26 cellular contexts compared by ENCODE assay signal in genomic region chr13:25248071-25248470, GRCh38. TPM values are rescaled to one million over a fixed set of nuclear protein-coding genes. Genes with fewer than 3 reads are reported as not detected.
A peak's percentile ranks its signal among the peaks of the same experiment; 100 is the strongest.
DNase-seq lines count a peak whose midpoint lies in the region; ATAC-seq and TF ChIP-seq lines count a peak whose summit lies in the region.
"Had no signal": no experiment of that assay in that cellular context is flagged by ENCODE, and none has a peak within 500 bp of the region (broad histone marks: within the 10 kb centered on the region; RNA-seq: fewer than 3 reads in every experiment).

No MANE protein-coding gene starts in this region.

- no peak overlapping the region for H2AFZ ChIP-seq in OCI-LY7 (ENCODE audit: low read length)

- no peaks in the 10 kb centered on the region for H3K9me2 ChIP-seq in OCI-LY7 (ENCODE audit: insufficient read depth, low read length)

- peaks cover 13 to 22% (median 14%) of the 10 kb centered on the region in 3 donors for H3K4me1 Mint-ChIP-seq in naive B cell
- H3K4me1 Mint-ChIP-seq: activated naive CD4-positive, alpha-beta T cell treated with anti-CD3 and anti-CD28 coated beads, Interleukin-2, amount 10 ng/mL, durations not matched to agents 7 days and 5 days; CD8-positive, alpha-beta memory T cell; nephron; T-cell had no signal

- H3K9me3 ChIP-seq in OCI-LY7 (ENCODE audit: low read length) = no peaks in the 10 kb centered on the region
- H3K9me3 ChIP-seq: left ventricle myocardium inferior, uterus had no signal

- no peaks in the 10 kb centered on the region for H3K27me3 Mint-ChIP-seq in naive B cell
- H3K27me3 Mint-ChIP-seq: activated naive CD4-positive, alpha-beta T cell treated with anti-CD3 and anti-CD28 coated beads, Interleukin-2, amount 10 ng/mL, durations not matched to agents 7 days and 5 days; CD8-positive, alpha-beta memory T cell; progenitor cell of endocrine pancreas; T-cell had no signal

- peak overlapping the region in 2 of 6 donors; percentile 57 to 79 for H3K27ac Mint-ChIP-seq in naive B cell
- H3K27ac Mint-ChIP-seq: activated naive CD4-positive, alpha-beta T cell treated with anti-CD3 and anti-CD28 coated beads, Interleukin-2, amount 10 ng/mL, durations not matched to agents 7 days and 5 days; nephron; progenitor cell of endocrine pancreas had no signal

- peaks cover 21% of the 10 kb centered on the region for H3K4me1 ChIP-seq in OCI-LY7 (ENCODE audit: insufficient read depth, low read length, poor library complexity, severe bottlenecking)
- H3K4me1 ChIP-seq: left ventricle myocardium inferior, uterus had no signal

- POLR2A ChIA-PET in OCI-LY7 (lab: Charles Lee) = no interaction called here

- CTCF ChIA-PET in OCI-LY7 (lab: Charles Lee; ENCODE audit: unreplicated experiment) = no interaction called here

- H3K4me3 ChIP-seq in OCI-LY7 (ENCODE audit: low read depth, low read length, poor library complexity, severe bottlenecking) = no peak overlapping the region
- H3K4me3 ChIP-seq: K562, left ventricle myocardium inferior, MG63, uterus had no signal

- no peaks in the 10 kb centered on the region for H4K20me1 ChIP-seq in OCI-LY7 (ENCODE audit: insufficient read depth, low read length)

- peak; percentile 50 for DNase-seq in CD1c-positive myeloid dendritic cell (ENCODE audit: extremely low spot score)
- DNase-seq in OCI-LY7 (ENCODE audit: low spot score) = no peak
- DNase-seq in naive B cell = peak; percentile 32
- DNase-seq in stimulated activated CD4-positive, alpha-beta T cell treated with anti-CD3 and anti-CD28 coated beads, Interleukin-15, amount 100 ng/mL, for 24 hours = no peak
- no peak for DNase-seq in NCI-H1417 (lab: John Stamatoyannopoulos, UW)
- no peak for DNase-seq in DMS114 treated with DMSO at 0.1 percent for 48 hours (lab: John Stamatoyannopoulos, UW; ENCODE audit: unreplicated experiment)
- DNase-seq: activated CD4-positive, alpha-beta T cell treated with anti-CD3 and anti-CD28 coated beads for 48 hours; activated naive CD4-positive, alpha-beta T cell treated with anti-CD3 and anti-CD28 coated beads, Interleukin-2, amount 10 ng/mL, durations not matched to agents 7 days and 5 days; activated T-cell treated with anti-CD3 and anti-CD28 coated beads, Interleukin-2, amount 50 U/mL, for 48 hours; amygdala; caudate nucleus; CD8-positive, alpha-beta memory T cell; GDM1; left ventricle myocardium inferior; MG63; NCI-H1694 treated with DMSO at 0.1 percent for 48 hours; NCI-H526; substantia nigra; T-cell; uterus had no signal

- peaks cover 50% of the 10 kb centered on the region for H3K36me3 ChIP-seq in OCI-LY7 (ENCODE audit: insufficient read depth, low read length)
- H3K36me3 ChIP-seq: uterus had no signal

- BruUV-seq in OCI-LY7 (replicated peaks; lab: Mats Ljungman, UMichigan) = no TSS peak

- TF ChIP-seq CTCF in OCI-LY7 (conservative IDR thresholded peaks at IDR 0.05; ENCODE audit: low read length) = no peak

- H3K27ac ChIP-seq in OCI-LY7 (ENCODE audit: low read depth, low read length, poor library complexity, severe bottlenecking) = no peak overlapping the region
- H3K27ac ChIP-seq: left ventricle myocardium inferior, uterus had no signal

- no peaks in the 10 kb centered on the region for H3K9me3 Mint-ChIP-seq in naive B cell
- H3K9me3 Mint-ChIP-seq: activated naive CD4-positive, alpha-beta T cell treated with anti-CD3 and anti-CD28 coated beads, Interleukin-2, amount 10 ng/mL, durations not matched to agents 7 days and 5 days; CD8-positive, alpha-beta memory T cell had no signal

- intact Hi-C loops in OCI-LY7 (cut with micrococcal nuclease; ENCODE audit: unreplicated experiment) = no loop called here

- peaks cover 0 to 9% of the 10 kb centered on the region in 2 donors for H3K36me3 Mint-ChIP-seq in naive B cell

- ATAC-seq in HG03565 (IDR thresholded peaks at IDR 0.05; ENCODE audit: unreplicated experiment) = peak; percentile 38
- ATAC-seq in naive B cell (ENCODE audit: low read depth in 2 of 2) = peak; percentile 72 to 74
- no peak for ATAC-seq in GM18870 (IDR thresholded peaks at IDR 0.05; ENCODE audit: unreplicated experiment)
- ATAC-seq: K562, Right ventricle myocardium inferior, T-cell had no signal

- H3K79me2 ChIP-seq in OCI-LY7 (ENCODE audit: insufficient read depth, low read depth, low read length) = no peaks in the 10 kb centered on the region

- 0 out of 2 replicates have a peak overlapping the region, but pooled peaks have one; percentile 1 for H3K4me2 ChIP-seq in OCI-LY7 (ENCODE audit: low read length)

- peak overlapping the region in 2 of 8 donors; percentile 22 to 24 for H3K4me3 Mint-ChIP-seq in naive B cell
- H3K4me3 Mint-ChIP-seq: activated naive CD4-positive, alpha-beta T cell treated with anti-CD3 and anti-CD28 coated beads, Interleukin-2, amount 10 ng/mL, durations not matched to agents 7 days and 5 days; CD8-positive, alpha-beta memory T cell; nephron; T-cell had no signal

RNA-seq across cellular contexts. Expression of gene MTMR6, which starts 39.2 kb away (rescaled TPM):
- 6.2 and 6.4 TPM in 2 replicates for total RNA-seq in OCI-LY7 (2014; rRNA removed; shearing (Covaris generic))
- 17.0 and 17.3 TPM in 2 replicates for total RNA-seq in OCI-LY7 (2022)
- 10 to 100 TPM in 1 of 6 donors, 1 to 10 TPM in 5; 7.1 to 10.7 (median 8.5) TPM for polyA plus RNA-seq in naive B cell (ENCODE audit: low read depth in 6 of 6)

RNA-seq across cellular contexts. Expression of gene NUP58, which starts 53.4 kb away (rescaled TPM):
- total RNA-seq in OCI-LY7 (2014; rRNA removed; shearing (Covaris generic)) = 58.4 and 82.7 TPM in 2 replicates
- 114 and 127 TPM in 2 replicates for total RNA-seq in OCI-LY7 (2022)
- polyA plus RNA-seq in naive B cell (ENCODE audit: low read depth in 6 of 6) = 10 to 100 TPM; 14.5 to 24.9 (median 20.6) TPM

Comparison
In these comparisons a context has a peak if more than half of its experiments do, and no peak if none do; other contexts are left out.
1. DNase-seq: peak in CD1c-positive myeloid dendritic cell (single experiment) and naive B cell (single experiment); none in OCI-LY7 (single experiment), stimulated activated CD4-positive, alpha-beta T cell treated with anti-CD3 and anti-CD28 coated beads, Interleukin-15, amount 100 ng/mL, for 24 hours (single experiment), NCI-H1417 (0 of 3) and DMS114 treated with DMSO at 0.1 percent for 48 hours (single experiment).